ENCODE assay signal across 36 cellular contexts in genomic region chr6:53921639-53922038, GRCh38.
"Had no signal": no experiment of that assay in that cellular context is flagged by ENCODE, and none has a peak within 500 bp of the region (broad histone marks: within the 10 kb centered on the region; RNA-seq: fewer than 3 reads in every experiment).

No MANE protein-coding gene starts in this region.

- H3K36me3 Mint-ChIP-seq: activated naive CD8-positive, alpha-beta T cell treated with anti-CD3 and anti-CD28 coated beads for 36 hours had no signal

- H3K9me3 ChIP-seq: adrenal gland, body of pancreas, colonic mucosa had no signal

- H3K27me3 Mint-ChIP-seq: activated B cell treated with CpG ODN at 0.5 μM for 24 hours; activated CD4-positive, alpha-beta memory T cell treated with anti-CD3 and anti-CD28 coated beads for 36 hours; activated CD8-positive, alpha-beta memory T cell treated with anti-CD3 and anti-CD28 coated beads, Interleukin-2, amount 10 ng/mL, durations not matched to agents 7 days and 5 days; activated naive CD4-positive, alpha-beta T cell treated with anti-CD3 and anti-CD28 coated beads, Interleukin-2, amount 50 U/mL, for 24 hours; activated naive CD8-positive, alpha-beta T cell treated with anti-CD3 and anti-CD28 coated beads for 36 hours; activated naive CD8-positive, alpha-beta T cell treated with anti-CD3 and anti-CD28 coated beads, Interleukin-2, amount 50 U/mL, for 24 hours; T-helper 17 cell had no signal

- H3K4me1 ChIP-seq: adrenal gland had no signal

- H3K36me3 ChIP-seq: adrenal gland, cardiac muscle cell, colonic mucosa, WERI-Rb-1 had no signal

- H3K4me3 Mint-ChIP-seq: activated B cell treated with CpG ODN at 0.5 μM for 24 hours; activated CD4-positive, alpha-beta memory T cell treated with anti-CD3 and anti-CD28 coated beads for 36 hours; activated CD8-positive, alpha-beta memory T cell treated with anti-CD3 and anti-CD28 coated beads, Interleukin-2, amount 10 ng/mL, durations not matched to agents 7 days and 5 days; activated CD8-positive, alpha-beta T cell treated with anti-CD3 and anti-CD28 coated beads, Interleukin-2, amount 10 ng/mL, durations not matched to agents 7 days and 5 days; activated naive CD4-positive, alpha-beta T cell treated with anti-CD3 and anti-CD28 coated beads for 36 hours; activated naive CD4-positive, alpha-beta T cell treated with anti-CD3 and anti-CD28 coated beads, Interleukin-2, amount 50 U/mL, for 24 hours; activated naive CD8-positive, alpha-beta T cell treated with anti-CD3 and anti-CD28 coated beads for 36 hours; activated naive CD8-positive, alpha-beta T cell treated with anti-CD3 and anti-CD28 coated beads, Interleukin-2, amount 50 U/mL, for 24 hours; activated T-helper 1 cell treated with anti-CD3 and anti-CD28 coated beads, Interleukin-12 subunit alpha, Interleukin-12 subunit beta, Interleukin-2, Interleukin-4 antibody, amounts not matched to agents 30 ng/mL and 10 ng/mL and 1 ng/mL, durations not matched to agents 14 hours and 24 hours and 36 hours; endodermal cell; T-helper 17 cell; T-helper 2 cell treated with Interferon-gamma antibody and Interleukin-4, amounts not matched to agents 5 μg/mL and 100 μg/mL, for 36 hours had no signal

- H3K27ac Mint-ChIP-seq: activated B cell treated with CpG ODN at 0.5 μM for 24 hours; activated CD4-positive, alpha-beta memory T cell treated with anti-CD3 and anti-CD28 coated beads for 36 hours; activated CD8-positive, alpha-beta memory T cell treated with anti-CD3 and anti-CD28 coated beads, Interleukin-2, amount 10 ng/mL, durations not matched to agents 7 days and 5 days; activated CD8-positive, alpha-beta T cell treated with anti-CD3 and anti-CD28 coated beads, Interleukin-2, amount 10 ng/mL, durations not matched to agents 7 days and 5 days; activated naive CD4-positive, alpha-beta T cell treated with anti-CD3 and anti-CD28 coated beads for 36 hours; activated naive CD4-positive, alpha-beta T cell treated with anti-CD3 and anti-CD28 coated beads, Interleukin-2, amount 50 U/mL, for 24 hours; activated naive CD8-positive, alpha-beta T cell treated with anti-CD3 and anti-CD28 coated beads for 36 hours; activated naive CD8-positive, alpha-beta T cell treated with anti-CD3 and anti-CD28 coated beads, Interleukin-2, amount 50 U/mL, for 24 hours; activated T-helper 1 cell treated with anti-CD3 and anti-CD28 coated beads, Interleukin-12 subunit alpha, Interleukin-12 subunit beta, Interleukin-2, Interleukin-4 antibody, amounts not matched to agents 30 ng/mL and 10 ng/mL and 1 ng/mL, durations not matched to agents 14 hours and 24 hours and 36 hours; activated T-helper 2 cell treated with anti-CD3 and anti-CD28 coated beads, Interferon-gamma antibody, Interleukin-2, Interleukin-4, amounts not matched to agents 10 μg/mL and 5 μg/mL and 100 μg/mL, durations not matched to agents 14 hours and 24 hours and 36 hours; endodermal cell; T-helper 17 cell; T-helper 2 cell treated with Interferon-gamma antibody and Interleukin-4, amounts not matched to agents 5 μg/mL and 100 μg/mL, for 36 hours had no signal

- H3K9me3 Mint-ChIP-seq: activated B cell treated with CpG ODN at 0.5 μM for 24 hours; activated CD4-positive, alpha-beta memory T cell treated with anti-CD3 and anti-CD28 coated beads for 36 hours; activated naive CD4-positive, alpha-beta T cell treated with anti-CD3 and anti-CD28 coated beads for 36 hours; activated naive CD4-positive, alpha-beta T cell treated with anti-CD3 and anti-CD28 coated beads, Interleukin-2, amount 50 U/mL, for 24 hours; activated naive CD8-positive, alpha-beta T cell treated with anti-CD3 and anti-CD28 coated beads for 36 hours; activated naive CD8-positive, alpha-beta T cell treated with anti-CD3 and anti-CD28 coated beads, Interleukin-2, amount 50 U/mL, for 24 hours; activated T-helper 1 cell treated with anti-CD3 and anti-CD28 coated beads, Interleukin-12 subunit alpha, Interleukin-12 subunit beta, Interleukin-2, Interleukin-4 antibody, amounts not matched to agents 30 ng/mL and 10 ng/mL and 1 ng/mL, durations not matched to agents 14 hours and 24 hours and 36 hours; activated T-helper 2 cell treated with anti-CD3 and anti-CD28 coated beads, Interferon-gamma antibody, Interleukin-2, Interleukin-4, amounts not matched to agents 10 μg/mL and 5 μg/mL and 100 μg/mL, durations not matched to agents 14 hours and 24 hours and 36 hours; endodermal cell; T-helper 2 cell treated with Interferon-gamma antibody and Interleukin-4, amounts not matched to agents 5 μg/mL and 100 μg/mL, for 36 hours had no signal

- H3K4me1 Mint-ChIP-seq: activated CD8-positive, alpha-beta memory T cell treated with anti-CD3 and anti-CD28 coated beads, Interleukin-2, amount 10 ng/mL, durations not matched to agents 7 days and 5 days; activated naive CD4-positive, alpha-beta T cell treated with anti-CD3 and anti-CD28 coated beads, Interleukin-2, amount 50 U/mL, for 24 hours; activated naive CD8-positive, alpha-beta T cell treated with anti-CD3 and anti-CD28 coated beads for 36 hours; activated naive CD8-positive, alpha-beta T cell treated with anti-CD3 and anti-CD28 coated beads, Interleukin-2, amount 50 U/mL, for 24 hours; T-helper 17 cell had no signal

- H3K27me3 ChIP-seq: adrenal gland, body of pancreas, cardiac muscle cell, colonic mucosa, dorsolateral prefrontal cortex had no signal

- DNase-seq: activated B cell treated with CpG ODN at 0.5 μM for 24 hours; activated CD4-positive, alpha-beta memory T cell treated with anti-CD3 and anti-CD28 coated beads for 36 hours; activated CD4-positive, alpha-beta T cell treated with anti-CD3 and anti-CD28 coated beads for 48 hours; activated CD4-positive, alpha-beta T cell treated with anti-CD3 and anti-CD28 coated beads, Interleukin-2, amount 50 U/mL, for 1 hour; activated CD8-positive, alpha-beta memory T cell treated with anti-CD3 and anti-CD28 coated beads, Interleukin-2, amount 10 ng/mL, durations not matched to agents 7 days and 5 days; activated CD8-positive, alpha-beta memory T cell treated with anti-CD3 and anti-CD28 coated beads, Interleukin-2, amount 50 U/mL, for 4 hours; activated CD8-positive, alpha-beta T cell treated with anti-CD3 and anti-CD28 coated beads, Interleukin-2, amount 10 ng/mL, durations not matched to agents 7 days and 5 days; activated effector memory CD4-positive, alpha-beta T cell treated with anti-CD3 and anti-CD28 coated beads, Interleukin-2, amount 50 U/mL, for 16 hours; activated naive CD4-positive, alpha-beta T cell treated with anti-CD3 and anti-CD28 coated beads for 36 hours; activated naive CD8-positive, alpha-beta T cell treated with anti-CD3 and anti-CD28 coated beads for 36 hours; activated naive CD8-positive, alpha-beta T cell treated with anti-CD3 and anti-CD28 coated beads, Interleukin-2, amount 50 U/mL, for 24 hours; activated T-cell treated with anti-CD3 and anti-CD28 coated beads, Interleukin-2, amount 50 U/mL, for 1 hour; activated T-cell treated with anti-CD3 and anti-CD28 coated beads, Interleukin-2, amount 50 U/mL, for 48 hours; adrenal gland; amygdala; aorta; body of pancreas; central memory CD4-positive, alpha-beta T cell; cerebellar nuclear complex; colonic mucosa; dorsolateral prefrontal cortex; effector memory CD4-positive, alpha-beta T cell; endodermal cell; foreskin fibroblast; head of caudate nucleus; T-helper 1 cell; T-helper 17 cell; T1000; WERI-Rb-1 had no signal

- ATAC-seq: activated CD4-positive, CD25-positive, alpha-beta regulatory T cell treated with anti-CD3 and anti-CD28 coated beads, Interleukin-2, amount 50 U/mL, for 24 hours; activated CD8-positive, alpha-beta memory T cell treated with anti-CD3 and anti-CD28 coated beads, Interleukin-2, amount 10 ng/mL, durations not matched to agents 7 days and 5 days; activated CD8-positive, alpha-beta T cell treated with anti-CD3 and anti-CD28 coated beads, Interleukin-2, amount 10 ng/mL, durations not matched to agents 7 days and 5 days; activated naive CD8-positive, alpha-beta T cell treated with anti-CD3 and anti-CD28 coated beads, Interleukin-2, amount 50 U/mL, for 24 hours; body of pancreas; esophagus mucosa; T-helper 17 cell had no signal

- H3K4me3 ChIP-seq: adrenal gland, body of pancreas, cardiac muscle cell, colonic mucosa, dorsolateral prefrontal cortex had no signal

- H3K27ac ChIP-seq: adrenal gland, body of pancreas, cardiac muscle cell, colonic mucosa, dorsolateral prefrontal cortex, WERI-Rb-1 had no signal
